In the genomic region with DNA sequence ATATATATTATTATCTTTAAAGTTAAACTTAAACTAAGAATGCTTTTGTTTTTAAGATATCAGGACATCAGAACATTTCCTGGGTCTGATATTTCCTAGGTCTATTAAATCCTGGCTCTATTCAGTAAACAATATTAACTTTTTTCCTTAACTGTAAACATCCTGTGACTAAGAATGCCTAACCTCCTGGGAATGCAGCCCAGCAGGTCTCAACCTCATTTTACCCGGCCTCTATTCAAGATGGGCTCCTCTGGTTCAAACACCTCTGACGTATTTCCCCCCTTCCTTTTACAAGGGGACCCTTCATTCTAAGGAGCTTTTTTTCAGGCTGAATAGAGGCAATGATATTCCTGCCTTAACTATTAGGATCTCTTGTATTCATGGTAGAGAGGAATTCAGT, we compare ENCODE assay signal across 27 cellular contexts. TPM values are rescaled to one million over a fixed set of nuclear protein-coding genes. Genes with fewer than 3 reads are reported as not detected.
A peak's percentile ranks its signal among the peaks of the same experiment; 100 is the strongest.
DNase-seq lines count a peak whose midpoint lies in the region; ATAC-seq, FAIRE-seq and TF ChIP-seq lines count a peak whose summit lies in the region.
"Had no signal": no experiment of that assay in that cellular context is flagged by ENCODE, and none has a peak within 500 bp of the region (broad histone marks: within the 10 kb centered on the region; RNA-seq: fewer than 3 reads in every experiment).

No MANE protein-coding gene starts in this region.

- H3K9me3 ChIP-seq in A549 (no peaks in the 10 kb centered on the region), psoas muscle (no peaks in the 10 kb centered on the region), BE2C (no peaks in the 10 kb centered on the region), lower lobe of right lung (no peaks in the 10 kb centered on the region)
- H3K9me3 ChIP-seq: adrenal gland, neutrophil, Peyer's patch, upper lobe of right lung had no signal

- in situ Hi-C loops in SK-MEL-5 (cut with HindIII; ENCODE audit: low pct_unique_long_range_greater_than_20kb, low sequenced_read_pairs): no loop called here

- H3K27me3 ChIP-seq in psoas muscle (ENCODE audit: insufficient read depth in 3 of 3, low read length in 2 of 3) (peaks cover 0 to 34% (median 0%) of the 10 kb centered on the region in 3 donors), BE2C (no peaks in the 10 kb centered on the region), lower lobe of right lung (ENCODE audit: low read depth) (no peaks in the 10 kb centered on the region)
- H3K27me3 ChIP-seq: neutrophil, Peyer's patch, upper lobe of right lung had no signal

- DNase-seq in A549 (ENCODE audit: low read depth in 1 of 2, low spot score in 1 of 2) (peak in 1 of 2 experiments; percentile 24), HPDE6-E6E7 (ENCODE audit: extremely low spot score) (peak; percentile 9), SK-MEL-5 (ENCODE audit: low read depth, low spot score) (peak; percentile 78), islet precursor cell (peak; percentile 54), psoas muscle (no peak), BE2C (no peak), lower lobe of right lung (no peak)
- DNase-seq: activated CD4-positive, alpha-beta T cell treated with anti-CD3 and anti-CD28 coated beads, Interleukin-2, amount 10 ng/mL, durations not matched to agents 24 days and 14 days; activated naive CD4-positive, alpha-beta T cell treated with Interleukin-2 at 50 U/mL for 16 hours; activated T-cell treated with anti-CD3 and anti-CD28 coated beads, Interleukin-2, amount 50 U/mL, for 72 hours; adrenal gland; effector memory CD4-positive, alpha-beta T cell; KG1; kidney glomerular epithelial cell; MV-4-11; NCI-H2171 treated with DMSO at 0.1 percent for 48 hours; NCI-H524; NK-92 treated with Interleukin-12 subunit alpha and Interleukin-12 subunit beta, amount 100 ng/mL, for 24 hours; Peyer's patch; stimulated activated CD4-positive, alpha-beta T cell treated with anti-CD3 and anti-CD28 coated beads, Interleukin-1b, Interleukin-23, amount 100 ng/mL, for 48 hours; substantia nigra; T-helper 17 cell; upper lobe of right lung had no signal

- no peak for TF ChIP-seq EP300 in A549 (IDR thresholded peaks at IDR 0.05)

- peaks cover 13% of the 10 kb centered on the region; the same call in 2 of the 3 replicates for H3K4me1 ChIP-seq in A549
- H3K4me1 ChIP-seq in psoas muscle: no peaks in the 10 kb centered on the region
- H3K4me1 ChIP-seq in BE2C: no peaks in the 10 kb centered on the region
- H3K4me1 ChIP-seq in lower lobe of right lung: no peaks in the 10 kb centered on the region
- H3K4me1 ChIP-seq: adrenal gland, Peyer's patch, upper lobe of right lung had no signal

- H3K36me3 ChIP-seq in psoas muscle (ENCODE audit: insufficient read depth in 1 of 2, low read depth in 1 of 2): no peaks in the 10 kb centered on the region
- no peaks in the 10 kb centered on the region for H3K36me3 ChIP-seq in BE2C
- no peaks in the 10 kb centered on the region for H3K36me3 ChIP-seq in lower lobe of right lung
- H3K36me3 ChIP-seq: adrenal gland, neutrophil, Peyer's patch, upper lobe of right lung had no signal

- intact Hi-C loops in psoas muscle (cut with DNase I) (no loop called here), lower lobe of right lung (cut with DNase I) (no loop called here)

- no peak for TF ChIP-seq RAD21 in A549 (conservative IDR thresholded peaks at IDR 0.05 in 1 of 2, IDR thresholded peaks at IDR 0.05 in 1 of 2)

- TF ChIP-seq CTCF in A549 (IDR thresholded peaks at IDR 0.05): no peak
- no peak for TF ChIP-seq CTCF in psoas muscle (IDR thresholded peaks at IDR 0.05)
- TF ChIP-seq CTCF in BE2C (IDR thresholded peaks at IDR 0.05; ENCODE audit: low read depth, low read length): no peak
- no peak for TF ChIP-seq CTCF in lower lobe of right lung (IDR thresholded peaks at IDR 0.05)

- CTCF ChIA-PET in A549 (lab: Yijun Ruan, JAX): no interaction called here

- POLR2A ChIA-PET in A549 (lab: Yijun Ruan, JAX): no interaction called here

- no peak overlapping the region for H3K4me3 ChIP-seq in A549
- no peak overlapping the region for H3K4me3 ChIP-seq in psoas muscle
- no peak overlapping the region for H3K4me3 ChIP-seq in BE2C (ENCODE audit: low read depth, low read length)
- H3K4me3 ChIP-seq in lower lobe of right lung: no peak overlapping the region
- H3K4me3 ChIP-seq: adrenal gland, Peyer's patch, skin epidermis, upper lobe of right lung had no signal

- 24% methylated on average over 2 of the region's 2 CpGs for WGBS in A549 (ENCODE audit: missing lambda C conversion rate)
- WGBS in psoas muscle, 3 donors: 65 to 87% (median 74%) methylated on average over 2 of the region's 2 CpGs

- ATAC-seq in A549 (no peak; a peak in 1 of 6 replicates), psoas muscle (no peak), HG02885 (IDR thresholded peaks at IDR 0.05; ENCODE audit: poor library complexity, unreplicated experiment) (no peak), lower lobe of right lung (no peak)
- ATAC-seq: activated T-cell treated with anti-CD3 and anti-CD28 coated beads, Interleukin-2, amount 50 U/mL, for 72 hours; T-helper 17 cell; upper lobe of right lung had no signal

- TF ChIP-seq POLR2A in A549 (IDR thresholded peaks at IDR 0.05; ENCODE audit: low read length): no peak

- H3K27ac ChIP-seq in A549 (peak overlapping the region in 1 of 2 experiments; percentile 40; a peak in 1 of 6 replicates), psoas muscle (no peak overlapping the region), lower lobe of right lung (no peak overlapping the region)
- H3K27ac ChIP-seq: adrenal gland, neutrophil, Peyer's patch, skin epidermis, upper lobe of right lung had no signal

- H3K4me2 ChIP-seq in A549: peak overlapping the region; percentile 47

- FAIRE-seq in A549 (lab: Jason Lieb, UNC): no peak
- FAIRE-seq: colon had no signal

TF ChIP-seq in A549, 52 proteins besides CTCF, POLR2A, EP300 and RAD21:
- no peak for TF ChIP-seq JUN (IDR thresholded peaks at IDR 0.05)

RNA-seq across cellular contexts. Expression of a gene that starts 35.8 kb away (rescaled TPM):
- polyA plus RNA-seq in A549 (2011; rRNA removed) (23.2 and 26.8 TPM in 2 replicates), A549 (2017; fragmentation: RNase III; extraction: RNeasy Plus Mini Kit Qiagen cat#74134 plus additional on column Dnase treatment) (22.8 to 27.3 TPM (median 27.1 TPM) in 3 replicates), psoas muscle (10 to 100 TPM in 2 of 3 donors, 1 to 10 TPM in 1; 9.1 to 12.5 (median 11.2) TPM)
- polyA plus RNA-seq in A549 (2012; cell fraction: cytosol; rRNA removed): 3.9 and 4.6 TPM in 2 replicates
- 1.1 and 2.3 TPM in 2 replicates for polyA plus RNA-seq in A549 (2012; cell fraction: nucleus; rRNA removed)
- 7.0 and 12.1 TPM in 2 replicates for polyA minus RNA-seq in A549 (2011; rRNA and poly(A)+ RNA removed)
- total RNA-seq in SK-MEL-5 (2014; rRNA removed; shearing (Covaris generic)): 125 and 137 TPM in 2 replicates
- 68.5 and 81.3 TPM in 2 replicates for polyA plus RNA-seq in SK-MEL-5 (2015; cell fraction: cytosol; rRNA removed)
- 39.8 and 40.1 TPM in 2 replicates for polyA plus RNA-seq in SK-MEL-5 (2015; cell fraction: nucleus; rRNA removed)
- total RNA-seq in psoas muscle (10 to 100 TPM; 12.8 to 16.9 (median 14.5) TPM), lower lobe of right lung (27.2 TPM)
- polyA plus RNA-seq in BE2C (2012; ENCODE audit: insufficient read depth, insufficient read length, low read depth): 13.6 TPM

Comparison
In these comparisons a context has a peak if more than half of its experiments do, and no peak if none do; other contexts are left out.
1. DNase-seq: peak in HPDE6-E6E7 (single experiment), SK-MEL-5 (single experiment) and islet precursor cell (single experiment); none in psoas muscle (0 of 2), BE2C (single experiment) and lower lobe of right lung (single experiment).